ENCODE assay signal across 8 cellular contexts in genomic region chr5:10863763-10864383, GRCh38.
A peak's percentile ranks its signal among the peaks of the same experiment; 100 is the strongest.
DNase-seq lines count a peak whose midpoint lies in the region; ATAC-seq, FAIRE-seq and TF ChIP-seq lines count a peak whose summit lies in the region.

No MANE protein-coding gene starts in this region.

- intact Hi-C loops in spleen (cut with DNase I; ENCODE audit: low total_unique reads), result no loop called here

- H3K36me3 ChIP-seq in RWPE2 (ENCODE audit: low read depth) (no peaks in the 10 kb centered on the region), cardiac muscle cell (no peaks in the 10 kb centered on the region), spleen (no peaks in the 10 kb centered on the region)

- H3K27me3 ChIP-seq in RWPE2 (ENCODE audit: insufficient read depth, poor library complexity, severe bottlenecking) (peaks cover 20% of the 10 kb centered on the region), cardiac muscle cell (peaks cover 3% of the 10 kb centered on the region), spleen (replicated peaks in 1 of 7) (peaks cover 0 to 9% (median 0%) of the 10 kb centered on the region in 7 donors)

- H3K9me3 ChIP-seq in RWPE2 (ENCODE audit: severe bottlenecking) (no peaks in the 10 kb centered on the region), cardiac muscle cell (ENCODE audit: low read depth) (no peaks in the 10 kb centered on the region), spleen (no peaks in the 10 kb centered on the region)

- FAIRE-seq in D721Med (lab: Jason Lieb, UNC), result no peak

- no peak for TF ChIP-seq POLR2A in spleen (IDR thresholded peaks at IDR 0.05)

- TF ChIP-seq CTCF in D721Med (IDR thresholded peaks at IDR 0.05; ENCODE audit: insufficient read depth, missing control alignments) (peak; percentile 60), RWPE2 (IDR thresholded peaks at IDR 0.05; ENCODE audit: poor library complexity, severe bottlenecking) (peak; percentile 89), cardiac muscle cell (IDR thresholded peaks at IDR 0.05; ENCODE audit: low read depth, low read length) (peak; percentile 82), spleen (IDR thresholded peaks at IDR 0.05 in 8 of 11, conservative IDR thresholded peaks at IDR 0.05 in 3 of 11) (peak; percentile 28 to 89 (median 77))

- ATAC-seq in GM19455 (IDR thresholded peaks at IDR 0.05; ENCODE audit: unreplicated experiment), result peak; percentile 78
- peak; percentile 92 for ATAC-seq in HG03442 (IDR thresholded peaks at IDR 0.05; ENCODE audit: unreplicated experiment)
- ATAC-seq in RWPE2 (ENCODE audit: low read depth), result peak; percentile 66; the same call in 1 of the 3 replicates

- peak; percentile 59 for DNase-seq in D721Med (ENCODE audit: insufficient read length, low spot score)
- no peak for DNase-seq in RWPE2 (ENCODE audit: low spot score)
- DNase-seq in activated gamma-delta T cell treated with anti-CD3 and anti-CD28 coated beads, Interleukin-2, amount 50 U/mL, for 16 hours (ENCODE audit: low read depth), result peak; percentile 25
- DNase-seq in cardiac muscle cell (ENCODE audit: low read depth in 1 of 2, low spot score in 1 of 2), result peak; percentile 44 to 48
- no peak for DNase-seq in spleen
- no peak for DNase-seq in foreskin melanocyte

- H3K4me3 ChIP-seq in RWPE2 (ENCODE audit: severe bottlenecking) (no peak overlapping the region), cardiac muscle cell (no peak overlapping the region), spleen (no peak overlapping the region)

- no peaks in the 10 kb centered on the region for H3K4me1 ChIP-seq in RWPE2 (ENCODE audit: insufficient read depth, poor library complexity, severe bottlenecking)
- H3K4me1 ChIP-seq in cardiac muscle cell (ENCODE audit: low read depth), result no peaks in the 10 kb centered on the region
- peaks cover 0 to 5% (median 0%) of the 10 kb centered on the region in 6 donors for H3K4me1 ChIP-seq in spleen

- 61 to 67% (median 61%) methylated on average over 15 of the region's 15 CpGs for WGBS in spleen, 5 donors

- no peak overlapping the region for H3K27ac ChIP-seq in RWPE2 (ENCODE audit: poor library complexity, severe bottlenecking)
- H3K27ac ChIP-seq in cardiac muscle cell, result no peak overlapping the region
- no peak overlapping the region for H3K27ac ChIP-seq in spleen

Comparison
In these comparisons a context has a peak if more than half of its experiments do, and no peak if none do; other contexts are left out.
1. DNase-seq: peak in D721Med (single experiment), activated gamma-delta T cell treated with anti-CD3 and anti-CD28 coated beads, Interleukin-2, amount 50 U/mL, for 16 hours (single experiment) and cardiac muscle cell (2 of 2); none in RWPE2 (single experiment), spleen (single experiment) and foreskin melanocyte (single experiment).
2. Peak in every context shown above with its lines, with median percentiles within 50 percentile points of each other: CTCF ChIP-seq and ATAC-seq.